1 cellular context compared by ENCODE assay signal in the genomic region with DNA sequence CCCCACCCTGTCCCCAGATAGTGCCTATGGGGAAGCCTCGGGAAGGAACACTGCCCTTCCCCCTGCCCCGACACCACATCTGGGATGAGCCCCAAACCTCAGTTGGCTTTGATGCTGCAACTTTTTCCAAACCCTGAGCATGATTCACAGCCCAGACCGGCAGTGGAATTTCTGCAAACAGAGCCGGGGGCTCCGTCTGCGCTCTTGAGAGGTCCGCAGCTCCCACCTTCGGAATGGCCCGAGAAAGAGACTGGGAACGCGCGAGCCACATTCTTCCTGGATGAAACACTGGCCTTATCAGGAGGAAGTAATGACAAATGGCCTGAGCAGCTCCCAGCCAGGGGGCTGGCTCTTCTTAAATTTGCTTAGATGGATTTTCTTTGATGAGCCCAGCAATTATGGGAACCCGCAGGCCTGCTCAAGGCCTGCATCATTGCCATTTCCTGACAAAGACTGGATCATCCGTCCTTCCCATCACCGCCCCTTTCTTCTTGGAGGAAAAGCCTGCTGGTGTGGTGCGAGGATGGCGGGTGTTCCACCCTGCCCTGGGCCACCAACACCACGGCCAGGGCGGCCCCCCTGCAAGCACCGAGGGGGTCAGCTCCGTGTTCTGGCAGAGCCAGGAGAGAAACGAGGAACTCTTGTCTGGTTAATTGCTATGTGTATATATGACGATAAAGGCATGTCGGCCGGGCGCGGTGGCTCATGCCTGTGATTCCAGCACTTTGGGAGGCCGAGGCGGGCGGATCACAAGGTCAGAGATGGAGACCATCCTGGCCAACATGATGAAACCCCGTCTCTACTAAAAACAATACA.
TF ChIP-seq lines count a peak whose summit lies in the region.

No MANE protein-coding gene starts in this region.

TF ChIP-seq in SK-N-SH treated with all-trans-retinoic acid at 6 μM for 48 hours, 23 proteins besides CTCF, POLR2A, EP300 and RAD21 (continued from another document):
- TF ChIP-seq, protein P1, sequence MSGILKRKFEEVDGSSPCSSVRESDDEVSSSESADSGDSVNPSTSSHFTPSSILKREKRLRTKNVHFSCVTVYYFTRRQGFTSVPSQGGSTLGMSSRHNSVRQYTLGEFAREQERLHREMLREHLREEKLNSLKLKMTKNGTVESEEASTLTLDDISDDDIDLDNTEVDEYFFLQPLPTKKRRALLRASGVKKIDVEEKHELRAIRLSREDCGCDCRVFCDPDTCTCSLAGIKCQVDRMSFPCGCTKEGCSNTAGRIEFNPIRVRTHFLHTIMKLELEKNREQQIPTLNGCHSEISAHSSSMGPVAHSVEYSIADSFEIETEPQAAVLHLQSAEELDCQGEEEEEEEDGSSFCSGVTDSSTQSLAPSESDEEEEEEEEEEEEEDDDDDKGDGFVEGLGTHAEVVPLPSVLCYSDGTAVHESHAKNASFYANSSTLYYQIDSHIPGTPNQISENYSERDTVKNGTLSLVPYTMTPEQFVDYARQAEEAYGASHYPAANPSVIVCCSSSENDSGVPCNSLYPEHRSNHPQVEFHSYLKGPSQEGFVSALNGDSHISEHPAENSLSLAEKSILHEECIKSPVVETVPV (CRISPR knock-in tag; IDR thresholded peaks at IDR 0.05), result no peak
- peak; percentile 78 for TF ChIP-seq ZFP3 (CRISPR knock-in tag; IDR thresholded peaks at IDR 0.05)
